10 cellular contexts compared by ENCODE assay signal in genomic region chr1:61053281-61053711, GRCh38. TPM values are rescaled to one million over a fixed set of nuclear protein-coding genes. Genes with fewer than 3 reads are reported as not detected.
DNase-seq lines count a peak whose midpoint lies in the region; ATAC-seq and TF ChIP-seq lines count a peak whose summit lies in the region.
"Had no signal": no experiment of that assay in that cellular context is flagged by ENCODE, and none has a peak within 500 bp of the region (broad histone marks: within the 10 kb centered on the region; RNA-seq: fewer than 3 reads in every experiment).

No MANE protein-coding gene starts in this region.

- 35% methylated on average over 6 of the region's 6 CpGs for WGBS in esophagus muscularis mucosa

- H3K4me2 ChIP-seq in OCI-LY1 (ENCODE audit: low read length) = peak overlapping the region; percentile 50; the same call in 1 of the 2 replicates
- H3K4me2 ChIP-seq in neural progenitor cell = no peak overlapping the region

- TF ChIP-seq EP300 in esophagus muscularis mucosa (IDR thresholded peaks at IDR 0.05) = no peak

- H3K79me2 ChIP-seq in OCI-LY1 (ENCODE audit: insufficient read depth, low read length) (no peaks in the 10 kb centered on the region), neural progenitor cell (ENCODE audit: low read depth) (no peaks in the 10 kb centered on the region)

- H3K9ac ChIP-seq in OCI-LY1 (ENCODE audit: low read length) (no peak overlapping the region), neural progenitor cell (no peak overlapping the region)

- peaks cover 54% of the 10 kb centered on the region for H3K4me1 ChIP-seq in CD4-positive, CD25-positive, alpha-beta regulatory T cell (ENCODE audit: control insufficient read depth, insufficient read depth, low read length, poor library complexity, severe bottlenecking)
- H3K4me1 ChIP-seq in OCI-LY1 (ENCODE audit: insufficient read depth, low read length, severe bottlenecking) = peaks cover 46% of the 10 kb centered on the region
- peaks cover 35 to 73% (median 72%) of the 10 kb centered on the region in 4 donors for H3K4me1 ChIP-seq in esophagus muscularis mucosa
- H3K4me1 ChIP-seq in neural progenitor cell = peaks cover 18% of the 10 kb centered on the region

- H4K20me1 ChIP-seq in OCI-LY1 (ENCODE audit: insufficient read depth, low read length) (no peaks in the 10 kb centered on the region), neural progenitor cell (ENCODE audit: low read depth) (peaks cover 38% of the 10 kb centered on the region)

- H3F3A ChIP-seq in OCI-LY1 (ENCODE audit: insufficient read depth, low read length) (no peaks in the 10 kb centered on the region), neural progenitor cell (ENCODE audit: low read depth) (peaks cover 29% of the 10 kb centered on the region)

- no peak for DNase-seq in CD4-positive, CD25-positive, alpha-beta regulatory T cell
- DNase-seq in esophagus muscularis mucosa (ENCODE audit: extremely low spot score) = no peak
- no peak for DNase-seq in neural progenitor cell (ENCODE audit: low spot score)
- DNase-seq in DMS 273 treated with DMSO at 0.1 percent for 48 hours (lab: John Stamatoyannopoulos, UW) = no peak
- no peak for DNase-seq in posterior cingulate gyrus
- no peak for DNase-seq in Ammon's horn (ENCODE audit: low spot score)
- DNase-seq: NCI-H524 treated with DMSO at 0.1 percent for 48 hours had no signal

- H3K36me3 ChIP-seq in CD4-positive, CD25-positive, alpha-beta regulatory T cell (ENCODE audit: control insufficient read depth, insufficient read depth, low read length) = no peaks in the 10 kb centered on the region
- H3K36me3 ChIP-seq in OCI-LY1 (ENCODE audit: insufficient read depth, low read length) (no peaks in the 10 kb centered on the region), esophagus muscularis mucosa (no peaks in the 10 kb centered on the region), neural progenitor cell (no peaks in the 10 kb centered on the region)

- TF ChIP-seq POLR2A in esophagus muscularis mucosa (IDR thresholded peaks at IDR 0.05; ENCODE audit: low read depth) = no peak

- H3K9me3 ChIP-seq in CD4-positive, CD25-positive, alpha-beta regulatory T cell (ENCODE audit: control insufficient read depth in 2 of 2, low read length in 2 of 2) = no peaks in the 10 kb centered on the region
- H3K9me3 ChIP-seq in OCI-LY1 (ENCODE audit: low read length) = no peaks in the 10 kb centered on the region
- H3K9me3 ChIP-seq in esophagus muscularis mucosa = no peaks in the 10 kb centered on the region
- no peaks in the 10 kb centered on the region for H3K9me3 ChIP-seq in neural progenitor cell (ENCODE audit: low read depth)

- H3K27me3 Mint-ChIP-seq in CD4-positive, CD25-positive, alpha-beta regulatory T cell = peaks cover 77% of the 10 kb centered on the region
- peaks cover 61% of the 10 kb centered on the region for H3K27me3 Mint-ChIP-seq in neural progenitor cell (ENCODE audit: insufficient read depth, low read depth)

- peak overlapping the region in 1 of 3 donors; percentile 26 for H3K27ac Mint-ChIP-seq in CD4-positive, CD25-positive, alpha-beta regulatory T cell
- H3K27ac Mint-ChIP-seq in neural progenitor cell = no peak overlapping the region
- H3K27ac Mint-ChIP-seq: progenitor cell of endocrine pancreas had no signal

- H2AFZ ChIP-seq in OCI-LY1 (ENCODE audit: low read length) = no peak overlapping the region
- H2AFZ ChIP-seq in neural progenitor cell (replicated peaks) = no peak overlapping the region

- H3K36me3 Mint-ChIP-seq in CD4-positive, CD25-positive, alpha-beta regulatory T cell = no peaks in the 10 kb centered on the region
- H3K36me3 Mint-ChIP-seq in neural progenitor cell = no peaks in the 10 kb centered on the region

- intact Hi-C loops in esophagus muscularis mucosa (cut with DNase I) = loop anchor here (5.0 to 10.0 kb wide), 3 partner anchors 132 to 399 kb away; no protein-coding TSS in a partner anchor
- intact Hi-C loops in posterior cingulate gyrus (cut with DNase I) = loop anchor here (2.0 to 10.0 kb wide), 3 partner anchors 222 to 399 kb away; no protein-coding TSS in a partner anchor

- H3K27ac ChIP-seq in CD4-positive, CD25-positive, alpha-beta regulatory T cell (ENCODE audit: insufficient read depth, low read length, poor library complexity, severe bottlenecking) = no peak overlapping the region
- H3K27ac ChIP-seq in OCI-LY1 (ENCODE audit: low read depth, low read length, poor library complexity, severe bottlenecking) (no peak overlapping the region), esophagus muscularis mucosa (replicated peaks in 1 of 4) (peak overlapping the region; percentile 93 to 99 (median 98)), neural progenitor cell (no peak overlapping the region)

- no peak for ATAC-seq in CD4-positive, CD25-positive, alpha-beta regulatory T cell (ENCODE audit: low read depth in 2 of 2)
- no peak for ATAC-seq in GM21367 (IDR thresholded peaks at IDR 0.05; ENCODE audit: unreplicated experiment)

- H3K27me3 ChIP-seq in CD4-positive, CD25-positive, alpha-beta regulatory T cell (ENCODE audit: control insufficient read depth, insufficient read depth, low read length) = peaks cover 41% of the 10 kb centered on the region
- H3K27me3 ChIP-seq in OCI-LY1 (ENCODE audit: insufficient read depth, low read length) (no peaks in the 10 kb centered on the region), esophagus muscularis mucosa (no peaks in the 10 kb centered on the region), neural progenitor cell (peaks cover 78% of the 10 kb centered on the region)

- peak overlapping the region; percentile 61 for H3K4me3 ChIP-seq in CD4-positive, CD25-positive, alpha-beta regulatory T cell (ENCODE audit: low read depth, low read length)
- H3K4me3 ChIP-seq in OCI-LY1 (ENCODE audit: low read depth, low read length, poor library complexity, severe bottlenecking) (peak overlapping the region; percentile 46), esophagus muscularis mucosa (peak overlapping the region; percentile 51 to 91 (median 71)), neural progenitor cell (peak overlapping the region; percentile 14)

- peaks cover 14 to 48% (median 20%) of the 10 kb centered on the region in 4 donors for H3K4me1 Mint-ChIP-seq in CD4-positive, CD25-positive, alpha-beta regulatory T cell
- peaks cover 55% of the 10 kb centered on the region for H3K4me1 Mint-ChIP-seq in neural progenitor cell

- H3K4me3 Mint-ChIP-seq in CD4-positive, CD25-positive, alpha-beta regulatory T cell = peak overlapping the region in 3 of 4 donors; percentile 55 to 85 (median 75)
- peak overlapping the region; percentile 86 for H3K4me3 Mint-ChIP-seq in neural progenitor cell

- TF ChIP-seq CTCF in OCI-LY1 (IDR thresholded peaks at IDR 0.05; ENCODE audit: low read length) (no peak), esophagus muscularis mucosa (IDR thresholded peaks at IDR 0.05) (no peak), neural progenitor cell (IDR thresholded peaks at IDR 0.05) (peak; percentile 13)

- no peaks in the 10 kb centered on the region for H3K9me3 Mint-ChIP-seq in CD4-positive, CD25-positive, alpha-beta regulatory T cell
- H3K9me3 Mint-ChIP-seq in neural progenitor cell = no peaks in the 10 kb centered on the region

- no peaks in the 10 kb centered on the region for H3K9me2 ChIP-seq in OCI-LY1 (ENCODE audit: low read depth, low read length)

RNA-seq across cellular contexts. Expression of gene NFIA, which starts 29.1 kb away (rescaled TPM):
- total RNA-seq in CD4-positive, CD25-positive, alpha-beta regulatory T cell = 1.5 TPM
- 1 to 10 TPM in 3 of 4 donors, under 1 TPM in 1; 0.86 to 3.9 (median 2.1) TPM for polyA plus RNA-seq in CD4-positive, CD25-positive, alpha-beta regulatory T cell
- total RNA-seq in esophagus muscularis mucosa = 100 to 1,000 TPM; 134 to 183 (median 148) TPM
- 1.7 and 5.3 TPM in 2 replicates for total RNA-seq in neural progenitor cell (ENCODE audit: low replicate concordance)

Comparison
In these comparisons a context has a peak if more than half of its experiments do, and no peak if none do; other contexts are left out.
1. H3K27ac ChIP-seq: peak in esophagus muscularis mucosa (4 of 4); none in CD4-positive, CD25-positive, alpha-beta regulatory T cell (single experiment), OCI-LY1 (single experiment) and neural progenitor cell (single experiment).
2. H3K4me3 ChIP-seq: peak in every context shown above with its lines; median percentile 71 in esophagus muscularis mucosa; 61 in CD4-positive, CD25-positive, alpha-beta regulatory T cell; 46 in OCI-LY1; 14 in neural progenitor cell.
3. RNA of gene NFIA, which starts 29.1 kb away (total RNA-seq): 134 to 183 TPM in esophagus muscularis mucosa; 1.7 to 5.3 TPM in neural progenitor cell and 1.5 TPM in CD4-positive, CD25-positive, alpha-beta regulatory T cell (single experiment); every median in the first group is over 10 times any median in the second.